In genomic region chr6:44237021-44237812, GRCh38 we compare ENCODE assay signal across 8 cellular contexts. TPM values are rescaled to one million over a fixed set of nuclear protein-coding genes. Genes with fewer than 3 reads are reported as not detected.
DNase-seq lines count a peak whose midpoint lies in the region; ATAC-seq and TF ChIP-seq lines count a peak whose summit lies in the region.

No MANE protein-coding gene starts in this region.

- H3K27ac ChIP-seq in temporal lobe (ENCODE audit: low read depth, low read length): peak overlapping the region; percentile 98

- DNase-seq in DMS 273 (lab: John Stamatoyannopoulos, UW; ENCODE audit: unreplicated experiment) (peak; percentile 97), LHCN-M2 (ENCODE audit: low read depth) (peak; percentile 99), RPMI7951 (ENCODE audit: low read depth) (peak; percentile 99), fibroblast of villous mesenchyme (ENCODE audit: low read depth) (peak; percentile 94)
- peak; percentile 46 for DNase-seq in activated effector memory CD4-positive, alpha-beta T cell treated with Interleukin-2 at 50 U/mL for 16 hours
- peak; percentile 92 for DNase-seq in natural killer cell treated with Interleukin-12 subunit alpha and Interleukin-12 subunit beta and Interleukin-15 and Interleukin-18, amount 100 ng/mL, for 72 hours (ENCODE audit: low spot score)

- TF ChIP-seq CTCF in fibroblast of villous mesenchyme (IDR thresholded peaks at IDR 0.05; ENCODE audit: insufficient read depth, low read depth, low read length): no peak

- peaks cover 13 to 20% of the 10 kb centered on the region in 2 donors for H3K4me1 Mint-ChIP-seq in natural killer cell treated with Interleukin-12 subunit alpha and Interleukin-12 subunit beta and Interleukin-15 and Interleukin-18, amount 100 ng/mL, for 72 hours (ENCODE audit: low read depth in 2 of 2)

- peak overlapping the region; percentile 73 for H3K4me3 ChIP-seq in fibroblast of villous mesenchyme (ENCODE audit: low read depth, low read length)

- ATAC-seq in GM21737 (IDR thresholded peaks at IDR 0.05; ENCODE audit: unreplicated experiment): peak; percentile 43
- peak; percentile 95 for ATAC-seq in natural killer cell treated with Interleukin-12 subunit alpha and Interleukin-12 subunit beta and Interleukin-15 and Interleukin-18, amount 100 ng/mL, for 72 hours

- peak overlapping the region; percentile 87 to 91 for H3K27ac Mint-ChIP-seq in natural killer cell treated with Interleukin-12 subunit alpha and Interleukin-12 subunit beta and Interleukin-15 and Interleukin-18, amount 100 ng/mL, for 72 hours

- H3K27me3 Mint-ChIP-seq in natural killer cell treated with Interleukin-12 subunit alpha and Interleukin-12 subunit beta and Interleukin-15 and Interleukin-18, amount 100 ng/mL, for 72 hours: no peaks in the 10 kb centered on the region

- no peaks in the 10 kb centered on the region for H3K36me3 Mint-ChIP-seq in natural killer cell treated with Interleukin-12 subunit alpha and Interleukin-12 subunit beta and Interleukin-15 and Interleukin-18, amount 100 ng/mL, for 72 hours

- H3K9me3 Mint-ChIP-seq in natural killer cell treated with Interleukin-12 subunit alpha and Interleukin-12 subunit beta and Interleukin-15 and Interleukin-18, amount 100 ng/mL, for 72 hours: no peaks in the 10 kb centered on the region

- H3K4me3 Mint-ChIP-seq in natural killer cell treated with Interleukin-12 subunit alpha and Interleukin-12 subunit beta and Interleukin-15 and Interleukin-18, amount 100 ng/mL, for 72 hours: peak overlapping the region; percentile 86

RNA-seq across cellular contexts. Expression of gene HSP90AB1, which starts 9.7 kb away (rescaled TPM):
- total RNA-seq in LHCN-M2 (2014; rRNA removed) (1,077 and 1,155 TPM in 2 replicates), fibroblast of villous mesenchyme (573 and 928 TPM in 2 replicates), temporal lobe (440 TPM)
- 622 TPM for polyA plus RNA-seq in LHCN-M2 (2012)
- 984 and 1,201 TPM in 2 replicates for total RNA-seq in RPMI7951 (2014; rRNA removed; shearing (Covaris generic))
- 1,000 to 10,000 TPM; 1,035 to 1,696 TPM for total RNA-seq in natural killer cell treated with Interleukin-12 subunit alpha and Interleukin-12 subunit beta and Interleukin-15 and Interleukin-18, amount 100 ng/mL, for 72 hours

RNA-seq across cellular contexts. Expression of gene SLC29A1, which starts 13.8 kb away (rescaled TPM):
- 58.5 and 77.7 TPM in 2 replicates for total RNA-seq in LHCN-M2 (2014; rRNA removed)
- 53.2 TPM for polyA plus RNA-seq in LHCN-M2 (2012)
- total RNA-seq in RPMI7951 (2014; rRNA removed; shearing (Covaris generic)): 22.1 and 22.2 TPM in 2 replicates
- 7.1 and 9.5 TPM in 2 replicates for total RNA-seq in fibroblast of villous mesenchyme
- total RNA-seq in natural killer cell treated with Interleukin-12 subunit alpha and Interleukin-12 subunit beta and Interleukin-15 and Interleukin-18, amount 100 ng/mL, for 72 hours: 10 to 100 TPM; 25.1 to 95.6 TPM
- total RNA-seq in temporal lobe: 5.4 TPM

RNA-seq across cellular contexts. Expression of gene SLC35B2, which starts 20.1 kb away (rescaled TPM):
- total RNA-seq in LHCN-M2 (2014; rRNA removed): 111 and 117 TPM in 2 replicates
- polyA plus RNA-seq in LHCN-M2 (2012): 90.7 TPM
- total RNA-seq in RPMI7951 (2014; rRNA removed; shearing (Covaris generic)): 86.2 and 101 TPM in 2 replicates
- total RNA-seq in fibroblast of villous mesenchyme: 84.7 and 92.8 TPM in 2 replicates
- 10 to 100 TPM; 34.6 to 39.4 TPM for total RNA-seq in natural killer cell treated with Interleukin-12 subunit alpha and Interleukin-12 subunit beta and Interleukin-15 and Interleukin-18, amount 100 ng/mL, for 72 hours
- total RNA-seq in temporal lobe: 23.8 TPM

RNA-seq across cellular contexts. Expression of gene MYMX, which starts 20.5 kb away (rescaled TPM):
- 10.6 and 38.0 TPM in 2 replicates for total RNA-seq in LHCN-M2 (2014; rRNA removed)
- polyA plus RNA-seq in LHCN-M2 (2012): 10.4 TPM
- not detected in 2 replicates for total RNA-seq in RPMI7951 (2014; rRNA removed; shearing (Covaris generic))
- total RNA-seq in fibroblast of villous mesenchyme: not detected in 2 replicates
- not detected for total RNA-seq in natural killer cell treated with Interleukin-12 subunit alpha and Interleukin-12 subunit beta and Interleukin-15 and Interleukin-18, amount 100 ng/mL, for 72 hours
- total RNA-seq in temporal lobe: not detected

RNA-seq across cellular contexts. Expression of gene NFKBIE, which starts 28.1 kb away (rescaled TPM):
- total RNA-seq in LHCN-M2 (2014; rRNA removed) (8.6 and 11.5 TPM in 2 replicates), fibroblast of villous mesenchyme (12.2 and 17.7 TPM in 2 replicates), temporal lobe (8.1 TPM)
- polyA plus RNA-seq in LHCN-M2 (2012): 5.1 TPM
- 14.7 and 23.0 TPM in 2 replicates for total RNA-seq in RPMI7951 (2014; rRNA removed; shearing (Covaris generic))
- total RNA-seq in natural killer cell treated with Interleukin-12 subunit alpha and Interleukin-12 subunit beta and Interleukin-15 and Interleukin-18, amount 100 ng/mL, for 72 hours: 10 to 100 TPM; 24.1 to 26.1 TPM

Comparison
In these comparisons a context has a peak if more than half of its experiments do, and no peak if none do; other contexts are left out.
1. Peak in every context shown above with its lines: DNase-seq, ATAC-seq, H3K4me3 ChIP-seq and H3K27ac ChIP-seq.
2. DNase-seq: peak in every context shown above with its lines; median percentile 99 in LHCN-M2; 99 in RPMI7951; 97 in DMS 273; 94 in fibroblast of villous mesenchyme; 92 in natural killer cell treated with Interleukin-12 subunit alpha and Interleukin-12 subunit beta and Interleukin-15 and Interleukin-18, amount 100 ng/mL, for 72 hours; 46 in activated effector memory CD4-positive, alpha-beta T cell treated with Interleukin-2 at 50 U/mL for 16 hours.